In the genomic region with DNA sequence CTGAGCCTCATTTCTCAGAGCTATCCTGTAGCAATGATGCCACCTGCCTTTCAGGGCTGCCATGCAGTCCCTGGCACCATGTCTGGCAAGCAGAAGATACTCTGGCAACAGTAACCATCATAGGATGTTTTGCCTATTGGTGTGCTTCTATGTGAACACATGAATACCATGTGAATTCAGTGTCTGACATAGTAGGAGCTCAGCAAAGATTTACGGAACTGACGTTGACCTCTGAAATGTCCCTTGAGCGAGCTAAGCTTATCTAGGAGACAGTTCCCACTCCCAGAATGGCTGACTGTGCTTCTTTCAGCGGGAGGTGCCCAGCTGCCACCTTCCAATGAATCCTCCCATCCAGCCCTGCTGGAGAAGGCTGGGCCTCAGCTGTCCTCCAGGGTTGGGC, we compare ENCODE assay signal across 31 cellular contexts.
"Had no signal": no experiment of that assay in that cellular context is flagged by ENCODE, and none has a peak within 500 bp of the region (broad histone marks: within the 10 kb centered on the region; RNA-seq: fewer than 3 reads in every experiment).

No MANE protein-coding gene starts in this region.

- ATAC-seq: activated T-cell treated with anti-CD3 and anti-CD28 coated beads, Interleukin-2, amount 50 U/mL, for 4 hours; Panc1; WTC11 had no signal

- H3K9me3 ChIP-seq: SJCRH30 had no signal

- H3K4me3 ChIP-seq: SJCRH30, SK-N-MC had no signal

- H3K4me1 ChIP-seq: SJCRH30 had no signal

- H3K27me3 ChIP-seq: SJCRH30 had no signal

- H3K27ac ChIP-seq: brain microvascular endothelial cell, SJCRH30, SK-N-MC had no signal

- H3K36me3 ChIP-seq: brain microvascular endothelial cell, SJCRH30 had no signal

- DNase-seq: activated CD4-positive, alpha-beta memory T cell treated with anti-CD3 and anti-CD28 coated beads for 36 hours; activated CD4-positive, alpha-beta T cell treated with anti-CD3 and anti-CD28 coated beads for 4 hours; activated CD4-positive, alpha-beta T cell treated with anti-CD3 and anti-CD28 coated beads, Interleukin-2, amount 50 U/mL, for 1 hour; activated CD4-positive, CD25-positive, alpha-beta regulatory T cell treated with anti-CD3 and anti-CD28 coated beads, Interleukin-2, amount 50 U/mL, for 72 hours; activated CD8-positive, alpha-beta memory T cell treated with anti-CD3 and anti-CD28 coated beads, Interleukin-2, amount 50 U/mL, for 4 hours; activated effector memory CD4-positive, alpha-beta T cell treated with Interleukin-2 at 50 U/mL for 16 hours; activated naive CD4-positive, alpha-beta T cell; activated naive CD4-positive, alpha-beta T cell treated with anti-CD3 and anti-CD28 coated beads, Interleukin-2, amount 50 U/mL, for 16 hours; activated naive CD8-positive, alpha-beta T cell treated with anti-CD3 and anti-CD28 coated beads for 36 hours; activated T-cell treated with anti-CD3 and anti-CD28 coated beads for 4 hours; activated T-cell treated with anti-CD3 and anti-CD28 coated beads, Interleukin-2, amount 50 U/mL, for 4 hours; amniotic stem cell; aorta; brain microvascular endothelial cell; central memory CD4-positive, alpha-beta T cell; NCI-H1092 treated with DMSO at 0.1 percent for 48 hours; NCI-H1417; NCI-H146; NCI-H187; NCI-H2029 treated with DMSO at 0.1 percent for 48 hours; NCI-H2107; NCI-H2171; NCI-H510A; NCI-H526 treated with DMSO at 0.1 percent for 48 hours; NCI-H774; SHP77; SJCRH30; T1000 had no signal
